In the genomic region with DNA sequence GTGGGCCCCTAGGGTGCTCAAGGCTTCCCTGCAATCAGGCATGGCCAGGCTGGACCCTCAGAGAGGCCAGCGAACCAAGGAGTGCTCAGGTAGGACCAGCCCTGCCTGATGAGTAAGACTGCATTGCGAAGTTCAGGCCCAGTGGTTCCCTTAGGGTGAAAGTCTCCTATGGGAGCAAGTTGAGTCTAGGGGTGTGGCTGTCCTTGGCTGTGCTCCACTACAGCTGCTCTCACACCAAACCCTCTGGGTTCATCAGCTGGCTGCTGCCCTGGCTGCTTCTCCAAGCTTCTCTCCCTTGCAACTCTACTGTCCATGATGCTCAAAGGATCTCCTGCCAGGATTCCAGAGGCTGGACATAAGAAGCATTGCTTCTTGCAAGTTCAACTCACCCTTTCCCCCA, we compare ENCODE assay signal across 1 cellular context.
TF ChIP-seq lines count a peak whose summit lies in the region.

No MANE protein-coding gene starts in this region.

TF ChIP-seq in K562, 482 proteins besides CTCF, POLR2A, EP300 and RAD21:
- no peak for TF ChIP-seq NFIX (CRISPR knock-in tag; IDR thresholded peaks at IDR 0.05; ENCODE audit: low read depth)
- TF ChIP-seq, protein P1, sequence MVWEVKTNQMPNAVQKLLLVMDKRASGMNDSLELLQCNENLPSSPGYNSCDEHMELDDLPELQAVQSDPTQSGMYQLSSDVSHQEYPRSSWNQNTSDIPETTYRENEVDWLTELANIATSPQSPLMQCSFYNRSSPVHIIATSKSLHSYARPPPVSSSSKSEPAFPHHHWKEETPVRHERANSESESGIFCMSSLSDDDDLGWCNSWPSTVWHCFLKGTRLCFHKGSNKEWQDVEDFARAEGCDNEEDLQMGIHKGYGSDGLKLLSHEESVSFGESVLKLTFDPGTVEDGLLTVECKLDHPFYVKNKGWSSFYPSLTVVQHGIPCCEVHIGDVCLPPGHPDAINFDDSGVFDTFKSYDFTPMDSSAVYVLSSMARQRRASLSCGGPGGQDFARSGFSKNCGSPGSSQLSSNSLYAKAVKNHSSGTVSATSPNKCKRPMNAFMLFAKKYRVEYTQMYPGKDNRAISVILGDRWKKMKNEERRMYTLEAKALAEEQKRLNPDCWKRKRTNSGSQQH (CRISPR knock-in tag; IDR thresholded peaks at IDR 0.05): no peak
- TF ChIP-seq NCOR1 (IDR thresholded peaks at IDR 0.05): no peak
- TF ChIP-seq MYC (IDR thresholded peaks at IDR 0.05; ENCODE audit: low read depth, low read length): no peak
- TF ChIP-seq MYC (CRISPR knock-in tag; IDR thresholded peaks at IDR 0.05; ENCODE audit: borderline replicate concordance, low read depth): no peak
- TF ChIP-seq ZSCAN32 (CRISPR knock-in tag; IDR thresholded peaks at IDR 0.05): no peak
- TF ChIP-seq ZEB2 (IDR thresholded peaks at IDR 0.05): no peak
- TF ChIP-seq FOSL1 (tag; conservative IDR thresholded peaks at IDR 0.05): no peak
- TF ChIP-seq, protein P2, sequence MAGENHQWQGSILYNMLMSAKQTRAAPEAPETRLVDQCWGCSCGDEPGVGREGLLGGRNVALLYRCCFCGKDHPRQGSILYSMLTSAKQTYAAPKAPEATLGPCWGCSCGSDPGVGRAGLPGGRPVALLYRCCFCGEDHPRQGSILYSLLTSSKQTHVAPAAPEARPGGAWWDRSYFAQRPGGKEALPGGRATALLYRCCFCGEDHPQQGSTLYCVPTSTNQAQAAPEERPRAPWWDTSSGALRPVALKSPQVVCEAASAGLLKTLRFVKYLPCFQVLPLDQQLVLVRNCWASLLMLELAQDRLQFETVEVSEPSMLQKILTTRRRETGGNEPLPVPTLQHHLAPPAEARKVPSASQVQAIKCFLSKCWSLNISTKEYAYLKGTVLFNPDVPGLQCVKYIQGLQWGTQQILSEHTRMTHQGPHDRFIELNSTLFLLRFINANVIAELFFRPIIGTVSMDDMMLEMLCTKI (IDR thresholded peaks at IDR 0.05; ENCODE audit: partially characterized antibody): no peak
- TF ChIP-seq, protein P3, sequence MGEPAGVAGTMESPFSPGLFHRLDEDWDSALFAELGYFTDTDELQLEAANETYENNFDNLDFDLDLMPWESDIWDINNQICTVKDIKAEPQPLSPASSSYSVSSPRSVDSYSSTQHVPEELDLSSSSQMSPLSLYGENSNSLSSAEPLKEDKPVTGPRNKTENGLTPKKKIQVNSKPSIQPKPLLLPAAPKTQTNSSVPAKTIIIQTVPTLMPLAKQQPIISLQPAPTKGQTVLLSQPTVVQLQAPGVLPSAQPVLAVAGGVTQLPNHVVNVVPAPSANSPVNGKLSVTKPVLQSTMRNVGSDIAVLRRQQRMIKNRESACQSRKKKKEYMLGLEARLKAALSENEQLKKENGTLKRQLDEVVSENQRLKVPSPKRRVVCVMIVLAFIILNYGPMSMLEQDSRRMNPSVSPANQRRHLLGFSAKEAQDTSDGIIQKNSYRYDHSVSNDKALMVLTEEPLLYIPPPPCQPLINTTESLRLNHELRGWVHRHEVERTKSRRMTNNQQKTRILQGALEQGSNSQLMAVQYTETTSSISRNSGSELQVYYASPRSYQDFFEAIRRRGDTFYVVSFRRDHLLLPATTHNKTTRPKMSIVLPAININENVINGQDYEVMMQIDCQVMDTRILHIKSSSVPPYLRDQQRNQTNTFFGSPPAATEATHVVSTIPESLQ (CRISPR knock-in tag; IDR thresholded peaks at IDR 0.05): no peak
- no peak for TF ChIP-seq PTTG1 (tag; IDR thresholded peaks at IDR 0.05; ENCODE audit: low read depth)
- TF ChIP-seq, protein P4, sequence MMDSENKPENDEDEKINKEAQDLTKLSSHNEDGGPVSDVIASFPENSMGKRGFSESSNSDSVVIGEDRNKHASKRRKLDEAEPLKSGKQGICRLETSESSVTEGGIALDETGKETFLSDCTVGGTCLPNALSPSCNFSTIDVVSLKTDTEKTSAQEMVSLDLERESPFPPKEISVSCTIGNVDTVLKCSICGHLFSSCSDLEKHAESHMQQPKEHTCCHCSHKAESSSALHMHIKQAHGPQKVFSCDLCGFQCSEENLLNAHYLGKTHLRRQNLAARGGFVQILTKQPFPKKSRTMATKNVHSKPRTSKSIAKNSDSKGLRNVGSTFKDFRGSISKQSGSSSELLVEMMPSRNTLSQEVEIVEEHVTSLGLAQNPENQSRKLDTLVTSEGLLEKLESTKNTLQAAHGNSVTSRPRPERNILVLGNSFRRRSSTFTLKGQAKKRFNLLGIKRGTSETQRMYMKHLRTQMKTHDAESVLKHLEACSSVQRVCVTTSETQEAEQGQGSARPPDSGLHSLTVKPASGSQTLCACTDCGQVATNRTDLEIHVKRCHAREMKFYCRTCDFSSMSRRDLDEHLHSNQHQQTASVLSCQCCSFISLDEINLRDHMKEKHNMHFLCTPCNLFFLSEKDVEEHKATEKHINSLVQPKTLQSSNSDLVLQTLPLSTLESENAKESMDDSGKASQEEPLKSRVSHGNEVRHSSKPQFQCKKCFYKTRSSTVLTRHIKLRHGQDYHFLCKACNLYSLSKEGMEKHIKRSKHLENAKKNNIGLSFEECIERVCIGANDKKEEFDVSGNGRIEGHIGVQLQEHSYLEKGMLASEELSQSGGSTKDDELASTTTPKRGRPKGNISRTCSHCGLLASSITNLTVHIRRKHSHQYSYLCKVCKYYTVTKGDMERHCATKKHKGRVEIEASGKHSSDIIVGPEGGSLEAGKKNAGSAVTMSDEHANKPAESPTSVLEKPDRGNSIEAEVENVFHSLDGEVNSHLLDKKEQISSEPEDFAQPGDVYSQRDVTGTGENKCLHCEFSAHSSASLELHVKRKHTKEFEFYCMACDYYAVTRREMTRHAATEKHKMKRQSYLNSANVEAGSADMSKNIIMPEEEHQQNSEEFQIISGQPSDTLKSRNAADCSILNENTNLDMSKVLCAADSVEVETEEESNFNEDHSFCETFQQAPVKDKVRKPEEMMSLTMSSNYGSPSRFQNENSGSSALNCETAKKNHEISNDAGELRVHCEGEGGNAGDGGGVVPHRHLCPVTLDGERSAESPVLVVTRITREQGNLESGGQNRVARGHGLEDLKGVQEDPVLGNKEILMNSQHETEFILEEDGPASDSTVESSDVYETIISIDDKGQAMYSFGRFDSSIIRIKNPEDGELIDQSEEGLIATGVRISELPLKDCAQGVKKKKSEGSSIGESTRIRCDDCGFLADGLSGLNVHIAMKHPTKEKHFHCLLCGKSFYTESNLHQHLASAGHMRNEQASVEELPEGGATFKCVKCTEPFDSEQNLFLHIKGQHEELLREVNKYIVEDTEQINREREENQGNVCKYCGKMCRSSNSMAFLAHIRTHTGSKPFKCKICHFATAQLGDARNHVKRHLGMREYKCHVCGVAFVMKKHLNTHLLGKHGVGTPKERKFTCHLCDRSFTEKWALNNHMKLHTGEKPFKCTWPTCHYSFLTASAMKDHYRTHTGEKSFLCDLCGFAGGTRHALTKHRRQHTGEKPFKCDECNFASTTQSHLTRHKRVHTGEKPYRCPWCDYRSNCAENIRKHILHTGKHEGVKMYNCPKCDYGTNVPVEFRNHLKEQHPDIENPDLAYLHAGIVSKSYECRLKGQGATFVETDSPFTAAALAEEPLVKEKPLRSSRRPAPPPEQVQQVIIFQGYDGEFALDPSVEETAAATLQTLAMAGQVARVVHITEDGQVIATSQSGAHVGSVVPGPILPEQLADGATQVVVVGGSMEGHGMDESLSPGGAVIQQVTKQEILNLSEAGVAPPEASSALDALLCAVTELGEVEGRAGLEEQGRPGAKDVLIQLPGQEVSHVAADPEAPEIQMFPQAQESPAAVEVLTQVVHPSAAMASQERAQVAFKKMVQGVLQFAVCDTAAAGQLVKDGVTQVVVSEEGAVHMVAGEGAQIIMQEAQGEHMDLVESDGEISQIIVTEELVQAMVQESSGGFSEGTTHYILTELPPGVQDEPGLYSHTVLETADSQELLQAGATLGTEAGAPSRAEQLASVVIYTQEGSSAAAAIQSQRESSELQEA (IDR thresholded peaks at IDR 0.05; ENCODE audit: low read depth): no peak
- TF ChIP-seq, protein P5, sequence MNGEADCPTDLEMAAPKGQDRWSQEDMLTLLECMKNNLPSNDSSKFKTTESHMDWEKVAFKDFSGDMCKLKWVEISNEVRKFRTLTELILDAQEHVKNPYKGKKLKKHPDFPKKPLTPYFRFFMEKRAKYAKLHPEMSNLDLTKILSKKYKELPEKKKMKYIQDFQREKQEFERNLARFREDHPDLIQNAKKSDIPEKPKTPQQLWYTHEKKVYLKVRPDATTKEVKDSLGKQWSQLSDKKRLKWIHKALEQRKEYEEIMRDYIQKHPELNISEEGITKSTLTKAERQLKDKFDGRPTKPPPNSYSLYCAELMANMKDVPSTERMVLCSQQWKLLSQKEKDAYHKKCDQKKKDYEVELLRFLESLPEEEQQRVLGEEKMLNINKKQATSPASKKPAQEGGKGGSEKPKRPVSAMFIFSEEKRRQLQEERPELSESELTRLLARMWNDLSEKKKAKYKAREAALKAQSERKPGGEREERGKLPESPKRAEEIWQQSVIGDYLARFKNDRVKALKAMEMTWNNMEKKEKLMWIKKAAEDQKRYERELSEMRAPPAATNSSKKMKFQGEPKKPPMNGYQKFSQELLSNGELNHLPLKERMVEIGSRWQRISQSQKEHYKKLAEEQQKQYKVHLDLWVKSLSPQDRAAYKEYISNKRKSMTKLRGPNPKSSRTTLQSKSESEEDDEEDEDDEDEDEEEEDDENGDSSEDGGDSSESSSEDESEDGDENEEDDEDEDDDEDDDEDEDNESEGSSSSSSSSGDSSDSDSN (IDR thresholded peaks at IDR 0.05; ENCODE audit: borderline replicate concordance in 1 of 2, low read depth in 2 of 2, low read length in 2 of 2): no peak
- no peak for TF ChIP-seq SRSF3 (IDR thresholded peaks at IDR 0.05; ENCODE audit: insufficient read depth, low read length)
